Comparison of ENCODE assay signal across 1 cellular context in genomic region chr20:44649976-44650375, GRCh38.
TF ChIP-seq lines count a peak whose summit lies in the region.

No MANE protein-coding gene starts in this region.

TF ChIP-seq in GM12878, 131 proteins besides CTCF, POLR2A, EP300 and RAD21:
- TF ChIP-seq, protein P1, sequence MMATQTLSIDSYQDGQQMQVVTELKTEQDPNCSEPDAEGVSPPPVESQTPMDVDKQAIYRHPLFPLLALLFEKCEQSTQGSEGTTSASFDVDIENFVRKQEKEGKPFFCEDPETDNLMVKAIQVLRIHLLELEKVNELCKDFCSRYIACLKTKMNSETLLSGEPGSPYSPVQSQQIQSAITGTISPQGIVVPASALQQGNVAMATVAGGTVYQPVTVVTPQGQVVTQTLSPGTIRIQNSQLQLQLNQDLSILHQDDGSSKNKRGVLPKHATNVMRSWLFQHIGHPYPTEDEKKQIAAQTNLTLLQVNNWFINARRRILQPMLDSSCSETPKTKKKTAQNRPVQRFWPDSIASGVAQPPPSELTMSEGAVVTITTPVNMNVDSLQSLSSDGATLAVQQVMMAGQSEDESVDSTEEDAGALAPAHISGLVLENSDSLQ (IDR thresholded peaks at IDR 0.05): 0 out of 2 replicates have a peak, but pooled peaks have one; percentile 31
- TF ChIP-seq BCL11A (IDR thresholded peaks at IDR 0.05; ENCODE audit: low read depth, low read length): no peak
- no peak for TF ChIP-seq CBX3 (IDR thresholded peaks at IDR 0.05; ENCODE audit: borderline replicate concordance, low read depth)
- no peak for TF ChIP-seq BCL3 (IDR thresholded peaks at IDR 0.05; ENCODE audit: borderline replicate concordance, insufficient read depth, low read depth, low read length, poor library complexity, severe bottlenecking)
- TF ChIP-seq POLR2AphosphoS5 (IDR thresholded peaks at IDR 0.05; ENCODE audit: low read length): no peak
TF ChIP-seq in GM12878: peak in this region for 1.
